In genomic region chr10:79306644-79307220, GRCh38 we compare ENCODE assay signal across 28 cellular contexts.
"Had no signal": no experiment of that assay in that cellular context is flagged by ENCODE, and none has a peak within 500 bp of the region (broad histone marks: within the 10 kb centered on the region; RNA-seq: fewer than 3 reads in every experiment).

No MANE protein-coding gene starts in this region.

- H3K27ac ChIP-seq: brain microvascular endothelial cell, cardiac muscle cell, SJSA1 had no signal

- H3K9me3 Mint-ChIP-seq: activated B cell treated with CpG ODN at 0.5 μM for 24 hours; activated CD4-positive, alpha-beta memory T cell treated with anti-CD3 and anti-CD28 coated beads, Interleukin-2, amount 10 ng/mL, durations not matched to agents 7 days and 5 days; activated CD4-positive, alpha-beta T cell treated with anti-CD3 and anti-CD28 coated beads, Interleukin-2, amount 10 ng/mL, durations not matched to agents 7 days and 5 days; activated naive CD4-positive, alpha-beta T cell treated with anti-CD3 and anti-CD28 coated beads, Interleukin-2, amount 10 ng/mL, durations not matched to agents 7 days and 5 days; activated naive CD8-positive, alpha-beta T cell treated with anti-CD3 and anti-CD28 coated beads for 36 hours; activated T-helper 17 cell treated with anti-CD3 and anti-CD28 coated beads, Interleukin-2, amount 50 U/mL, for 72 hours; IgD-negative memory B cell had no signal

- H3K27me3 ChIP-seq: brain microvascular endothelial cell, cardiac muscle cell, SJSA1 had no signal

- H3K27ac Mint-ChIP-seq: activated B cell treated with CpG ODN at 0.5 μM for 24 hours; activated CD4-positive, alpha-beta memory T cell treated with anti-CD3 and anti-CD28 coated beads, Interleukin-2, amount 10 ng/mL, durations not matched to agents 7 days and 5 days; activated CD4-positive, alpha-beta T cell treated with anti-CD3 and anti-CD28 coated beads, Interleukin-2, amount 10 ng/mL, durations not matched to agents 7 days and 5 days; activated naive CD4-positive, alpha-beta T cell treated with anti-CD3 and anti-CD28 coated beads, Interleukin-2, amount 10 ng/mL, durations not matched to agents 7 days and 5 days; activated naive CD8-positive, alpha-beta T cell treated with anti-CD3 and anti-CD28 coated beads for 36 hours had no signal

- H3K4me3 Mint-ChIP-seq: activated B cell treated with CpG ODN at 0.5 μM for 24 hours; activated CD4-positive, alpha-beta memory T cell treated with anti-CD3 and anti-CD28 coated beads, Interleukin-2, amount 10 ng/mL, durations not matched to agents 7 days and 5 days; activated CD4-positive, alpha-beta T cell treated with anti-CD3 and anti-CD28 coated beads, Interleukin-2, amount 10 ng/mL, durations not matched to agents 7 days and 5 days; activated naive CD4-positive, alpha-beta T cell treated with anti-CD3 and anti-CD28 coated beads, Interleukin-2, amount 10 ng/mL, durations not matched to agents 7 days and 5 days; activated naive CD8-positive, alpha-beta T cell treated with anti-CD3 and anti-CD28 coated beads for 36 hours; activated T-helper 17 cell treated with anti-CD3 and anti-CD28 coated beads, Interleukin-2, amount 50 U/mL, for 72 hours; IgD-negative memory B cell had no signal

- H3K27me3 Mint-ChIP-seq: activated B cell treated with CpG ODN at 0.5 μM for 24 hours; activated CD4-positive, alpha-beta memory T cell treated with anti-CD3 and anti-CD28 coated beads, Interleukin-2, amount 10 ng/mL, durations not matched to agents 7 days and 5 days; activated CD4-positive, alpha-beta T cell treated with anti-CD3 and anti-CD28 coated beads, Interleukin-2, amount 10 ng/mL, durations not matched to agents 7 days and 5 days; activated naive CD4-positive, alpha-beta T cell treated with anti-CD3 and anti-CD28 coated beads, Interleukin-2, amount 10 ng/mL, durations not matched to agents 7 days and 5 days; activated naive CD8-positive, alpha-beta T cell treated with anti-CD3 and anti-CD28 coated beads for 36 hours; activated T-helper 17 cell treated with anti-CD3 and anti-CD28 coated beads, Interleukin-2, amount 50 U/mL, for 72 hours; IgD-negative memory B cell had no signal

- H3K4me1 ChIP-seq: SJSA1 had no signal

- DNase-seq: activated B cell treated with CpG ODN at 0.5 μM for 24 hours; activated CD4-positive, alpha-beta memory T cell treated with anti-CD3 and anti-CD28 coated beads, Interleukin-2, amount 10 ng/mL, durations not matched to agents 7 days and 5 days; activated CD4-positive, alpha-beta T cell treated with anti-CD3 and anti-CD28 coated beads for 1 hour; activated CD4-positive, alpha-beta T cell treated with anti-CD3 and anti-CD28 coated beads, Interleukin-2, amount 10 ng/mL, durations not matched to agents 7 days and 5 days; activated gamma-delta T cell treated with Interleukin-2 at 50 U/mL for 16 hours; activated naive CD4-positive, alpha-beta T cell treated with anti-CD3 and anti-CD28 coated beads, Interleukin-2, amount 10 ng/mL, durations not matched to agents 7 days and 5 days; activated naive CD8-positive, alpha-beta T cell treated with anti-CD3 and anti-CD28 coated beads for 36 hours; activated T-cell treated with anti-CD3 and anti-CD28 coated beads for 4 hours; activated T-cell treated with anti-CD3 and anti-CD28 coated beads, Interleukin-2, amount 50 U/mL, for 48 hours; brain microvascular endothelial cell; KG1; NCI-H1092; NCI-H1417 treated with DMSO at 0.1 percent for 48 hours; NCI-H1694; NCI-H2029; NCI-H2107; NCI-H2171 treated with DMSO at 0.1 percent for 48 hours; NCI-H226; NCI-H526; NCI-H774; SHP77; T-helper 2 cell; T1000 had no signal

- H3K4me1 Mint-ChIP-seq: activated B cell treated with CpG ODN at 0.5 μM for 24 hours; activated naive CD8-positive, alpha-beta T cell treated with anti-CD3 and anti-CD28 coated beads for 36 hours had no signal

- ATAC-seq: activated T-helper 17 cell treated with anti-CD3 and anti-CD28 coated beads, Interleukin-2, amount 50 U/mL, for 72 hours; SK-N-SH treated with all-trans-retinoic acid at 6 μM for 48 hours had no signal

- H3K9me3 ChIP-seq: SJSA1 had no signal

- H3K4me3 ChIP-seq: cardiac muscle cell, SJSA1 had no signal
